In genomic region chr11:93662177-93662575, GRCh38 we compare ENCODE assay signal across 8 cellular contexts. TPM values are rescaled to one million over a fixed set of nuclear protein-coding genes. Genes with fewer than 3 reads are reported as not detected.
DNase-seq lines count a peak whose midpoint lies in the region; ATAC-seq and TF ChIP-seq lines count a peak whose summit lies in the region.

No MANE protein-coding gene starts in this region.

- H3K36me3 ChIP-seq in GM23248 (ENCODE audit: low read depth) (peaks cover 9% of the 10 kb centered on the region), PC-3 (ENCODE audit: low read depth, low read length) (peaks cover 6% of the 10 kb centered on the region)

- H3K27me3 ChIP-seq in GM23248 (replicated peaks; ENCODE audit: insufficient read depth): no peaks in the 10 kb centered on the region
- no peaks in the 10 kb centered on the region for H3K27me3 ChIP-seq in PC-3 (ENCODE audit: low read length)

- intact Hi-C loops in PC-3 (cut with micrococcal nuclease): no loop called here

- peak overlapping the region; percentile 84 for H3K9ac ChIP-seq in GM23248
- peak overlapping the region; percentile 94 for H3K9ac ChIP-seq in PC-3 (ENCODE audit: low read length)

- H3K27ac ChIP-seq in GM23248 (peak overlapping the region; percentile 61), PC-3 (ENCODE audit: low read length) (peak overlapping the region; percentile 65)

- POLR2A ChIA-PET in PC-3 (lab: Charles Lee; ENCODE audit: unreplicated experiment): interaction anchor here (0.6 kb wide), 2 partner anchors 180 to 489 kb away, joined by 6 read pairs; no protein-coding TSS in a partner anchor

- no peak for TF ChIP-seq POLR2A in erythroblast (IDR thresholded peaks at IDR 0.05; ENCODE audit: low read length)

- H3F3A ChIP-seq in GM23248 (ENCODE audit: insufficient read depth) (no peaks in the 10 kb centered on the region), PC-3 (ENCODE audit: low read length, unreplicated experiment) (no peaks in the 10 kb centered on the region)

- BruUV-seq in PC-3 (replicated peaks; lab: Mats Ljungman, UMichigan): no TSS peak

- peak overlapping the region; percentile 93 for H3K4me2 ChIP-seq in GM23248 (ENCODE audit: unreplicated experiment)
- H3K4me2 ChIP-seq in PC-3 (ENCODE audit: low read length): peak overlapping the region; percentile 90

- H3K4me1 ChIP-seq in GM23248 (ENCODE audit: insufficient read depth) (peaks cover 8% of the 10 kb centered on the region; the same call in 1 of the 2 replicates), PC-3 (ENCODE audit: insufficient read depth, low read length) (peaks cover 14% of the 10 kb centered on the region)

- H2AFZ ChIP-seq in GM23248 (peak overlapping the region; percentile 92), PC-3 (ENCODE audit: low read length) (peak overlapping the region; percentile 86)

- no peak for TF ChIP-seq CTCF in GM12865 (IDR thresholded peaks at IDR 0.05; ENCODE audit: insufficient read depth, low read depth, low read length, missing control alignments)
- TF ChIP-seq CTCF in PC-3 (conservative IDR thresholded peaks at IDR 0.05; ENCODE audit: low read depth, low read length): no peak
- TF ChIP-seq CTCF in retinal pigment epithelial cell (conservative IDR thresholded peaks at IDR 0.05; ENCODE audit: low read depth, low read length): no peak

- 2 to 3% methylated on average over 4 of the region's 4 CpGs for WGBS in GM23248 (ENCODE audit: low coverage in 1 of 2, low lambda C conversion rate in 2 of 2, missing lambda C conversion rate in 2 of 2), 2 experiments

- no peaks in the 10 kb centered on the region for H3K9me2 ChIP-seq in GM23248 (ENCODE audit: insufficient read depth)
- H3K9me2 ChIP-seq in PC-3 (replicated peaks; ENCODE audit: low read length): no peaks in the 10 kb centered on the region

- ATAC-seq in PC-3: no peak

- H3K9me3 ChIP-seq in GM23248 (ENCODE audit: low read depth) (no peaks in the 10 kb centered on the region), PC-3 (ENCODE audit: low read length) (no peaks in the 10 kb centered on the region)

- in situ Hi-C loops in GM23248 (cut with MboI): no loop called here

- CTCF ChIA-PET in PC-3 (lab: Charles Lee): no interaction called here

- H4K20me1 ChIP-seq in GM23248 (ENCODE audit: insufficient read depth) (no peaks in the 10 kb centered on the region), PC-3 (ENCODE audit: low read length) (no peaks in the 10 kb centered on the region)

- DNase-seq in GM12865 (ENCODE audit: low read depth): peak; percentile 32
- no peak for DNase-seq in GM23248
- no peak for DNase-seq in PC-3
- DNase-seq in erythroblast (lab: John Stamatoyannopoulos, UW): peak; percentile 62 to 75
- DNase-seq in retinal pigment epithelial cell (ENCODE audit: low read depth): no peak
- no peak for DNase-seq in UCSD-AML1 (lab: John Stamatoyannopoulos, UW; ENCODE audit: unreplicated experiment)
- DNase-seq in NCI-H446 treated with DMSO at 0.1 percent for 48 hours (lab: John Stamatoyannopoulos, UW): no peak
- DNase-seq in kidney glomerular epithelial cell (lab: John Stamatoyannopoulos, UW): no peak

- peak overlapping the region; percentile 82 for H3K4me3 ChIP-seq in GM12865 (ENCODE audit: low read depth, low read length)
- peak overlapping the region; percentile 81 for H3K4me3 ChIP-seq in GM23248
- peak overlapping the region; percentile 90 for H3K4me3 ChIP-seq in PC-3 (ENCODE audit: low read length)
- peak overlapping the region; percentile 94 for H3K4me3 ChIP-seq in retinal pigment epithelial cell (ENCODE audit: low read length)

- H3K79me2 ChIP-seq in GM23248 (ENCODE audit: insufficient read depth) (peaks cover 45% of the 10 kb centered on the region), PC-3 (ENCODE audit: low read length) (peaks cover 49% of the 10 kb centered on the region)

RNA-seq across cellular contexts. Expression of gene CEP295, which starts 0.7 kb away (rescaled TPM):
- total RNA-seq in GM23248 (2014; rRNA removed; shearing (Covaris generic)): 7.7 and 8.3 TPM in 2 replicates
- 2.3 and 2.4 TPM in 2 replicates for polyA plus RNA-seq in GM23248 (2016; fragmentation: Nextera tagmentation; extraction: Ambion mirVana)
- total RNA-seq in PC-3 (2014; rRNA removed): 25.0 and 26.1 TPM in 2 replicates

Comparison
In these comparisons a context has a peak if more than half of its experiments do, and no peak if none do; other contexts are left out.
1. DNase-seq: peak in GM12865 (single experiment) and erythroblast (2 of 2); none in GM23248 (single experiment), PC-3 (single experiment), retinal pigment epithelial cell (single experiment), UCSD-AML1 (single experiment), NCI-H446 treated with DMSO at 0.1 percent for 48 hours (single experiment) and kidney glomerular epithelial cell (single experiment).
2. Peak in every context shown above with its lines, with median percentiles within 50 percentile points of each other: H3K4me3 ChIP-seq.